Comparison of ENCODE assay signal across 1 cellular context in genomic region chr14:73026243-73026844, GRCh38.
TF ChIP-seq lines count a peak whose summit lies in the region.

No MANE protein-coding gene starts in this region.

TF ChIP-seq in K562, 482 proteins besides CTCF, POLR2A, EP300 and RAD21 (continued from another document):
- no peak for TF ChIP-seq PBX2 (CRISPR knock-in tag; IDR thresholded peaks at IDR 0.05; ENCODE audit: low read depth)
- TF ChIP-seq PBX2 (tag; conservative IDR thresholded peaks at IDR 0.05; ENCODE audit: low read depth) = peak; percentile 55; the same call in 1 of the 2 replicates
- 0 out of 2 replicates have a peak, but pooled peaks have one; percentile 8 for TF ChIP-seq ZFX (CRISPR knock-in tag; IDR thresholded peaks at IDR 0.05)
- TF ChIP-seq FOXK2 (conservative IDR thresholded peaks at IDR 0.05 in 1 of 2, IDR thresholded peaks at IDR 0.05 in 1 of 2; ENCODE audit: low read depth in 2 of 2) = 0 out of 4 replicates have a peak, but pooled peaks of 1 of the 2 experiments have one; percentile 15
